ENCODE assay signal across 24 cellular contexts in the genomic region with DNA sequence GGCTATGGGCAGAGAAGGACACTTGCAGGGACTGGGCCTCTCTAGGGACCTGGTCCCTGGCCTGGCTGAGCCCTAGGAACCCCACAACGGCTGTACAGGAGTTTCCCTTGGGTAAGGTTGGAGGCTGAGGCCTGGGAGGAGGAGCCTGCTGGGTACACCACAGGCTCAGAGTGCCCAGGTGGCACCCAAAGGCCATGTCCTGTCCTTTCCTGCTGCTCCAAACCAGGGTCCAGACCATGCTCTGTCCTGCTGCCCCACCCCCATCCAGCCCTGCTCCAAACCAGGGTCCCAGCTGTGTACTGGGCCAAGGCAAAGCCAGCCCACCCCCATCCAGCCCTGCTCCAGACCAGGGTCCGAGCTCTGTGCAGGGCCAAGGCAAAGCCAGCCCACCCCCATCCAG. TPM values are rescaled to one million over a fixed set of nuclear protein-coding genes. Genes with fewer than 3 reads are reported as not detected.
"Had no signal": no experiment of that assay in that cellular context is flagged by ENCODE, and none has a peak within 500 bp of the region (broad histone marks: within the 10 kb centered on the region; RNA-seq: fewer than 3 reads in every experiment).

No MANE protein-coding gene starts in this region.

- FAIRE-seq: colon had no signal

- H3K4me3 ChIP-seq: dorsolateral prefrontal cortex, gastrocnemius medialis, hepatocyte, left lung, lower lobe of right lung, prostate gland, sigmoid colon, suprapubic skin, transverse colon had no signal

- H3K27ac ChIP-seq: dorsolateral prefrontal cortex, gastrocnemius medialis, hepatocyte, left lung, lower lobe of right lung, neutrophil, parathyroid adenoma, prostate gland, sigmoid colon, suprapubic skin, transverse colon had no signal

- H3K27me3 ChIP-seq: dorsolateral prefrontal cortex, gastrocnemius medialis, hepatocyte, left lung, neutrophil, sigmoid colon, suprapubic skin, transverse colon had no signal

- H3K9me3 ChIP-seq: gastrocnemius medialis, left lung, lower lobe of right lung, neutrophil, prostate gland, sigmoid colon, suprapubic skin, transverse colon had no signal

- DNase-seq: central memory CD4-positive, alpha-beta T cell; dorsolateral prefrontal cortex; effector CD4-positive, alpha-beta T cell; foreskin fibroblast; gastrocnemius medialis; head of caudate nucleus; left cardiac atrium; left lung; lower lobe of right lung; natural killer cell; sigmoid colon; stimulated activated CD4-positive, alpha-beta T cell treated with anti-CD3 and anti-CD28 coated beads, Interleukin-2, amount 100 ng/mL, for 48 hours; stimulated activated naive CD4-positive, alpha-beta T cell; stimulated activated naive CD8-positive, alpha-beta T cell treated with anti-CD3 and anti-CD28 coated beads, Interleukin-15, amount 100 ng/mL, for 72 hours; transverse colon had no signal

- H3K36me3 ChIP-seq: gastrocnemius medialis, left lung, lower lobe of right lung, neutrophil, prostate gland, sigmoid colon, suprapubic skin, transverse colon had no signal

- H2AFZ ChIP-seq: hepatocyte, parathyroid adenoma had no signal

- ATAC-seq: gastrocnemius medialis; left cardiac atrium; left lung; natural killer cell; stimulated activated naive CD8-positive, alpha-beta T cell treated with anti-CD3 and anti-CD28 coated beads, Interleukin-15, amount 100 ng/mL, for 72 hours had no signal

- H3K4me2 ChIP-seq: hepatocyte had no signal

- H3K4me1 ChIP-seq: gastrocnemius medialis, left lung, lower lobe of right lung, parathyroid adenoma, prostate gland, sigmoid colon, suprapubic skin, transverse colon had no signal

- H3K9ac ChIP-seq: parathyroid adenoma had no signal

RNA-seq across cellular contexts. Expression of a gene that starts 35.3 kb away (rescaled TPM):
- total RNA-seq: gastrocnemius medialis, glomerular endothelial cell, left cardiac atrium, mononuclear cell, natural killer cell, right cardiac atrium had no signal
